11 cellular contexts compared by ENCODE assay signal in the genomic region with DNA sequence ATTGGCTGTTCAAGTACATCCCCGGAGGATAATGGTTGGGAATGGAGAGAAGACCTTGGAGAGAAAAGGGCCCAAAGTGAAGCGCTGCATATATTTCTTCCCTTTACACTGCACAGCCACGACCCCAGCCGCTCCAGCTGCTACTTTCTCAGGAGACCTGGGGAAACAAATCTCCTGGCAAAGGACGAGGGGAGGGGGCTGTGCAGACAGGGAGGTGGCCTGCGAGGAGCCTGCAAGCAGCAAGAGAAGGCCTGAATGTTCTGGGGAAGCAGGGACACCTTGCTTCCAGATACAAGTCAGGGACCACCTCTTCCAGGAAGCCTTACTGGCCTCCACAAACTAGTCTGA. TPM values are rescaled to one million over a fixed set of nuclear protein-coding genes. Genes with fewer than 3 reads are reported as not detected.
A peak's percentile ranks its signal among the peaks of the same experiment; 100 is the strongest.
DNase-seq lines count a peak whose midpoint lies in the region; ATAC-seq and TF ChIP-seq lines count a peak whose summit lies in the region.
"Had no signal": no experiment of that assay in that cellular context is flagged by ENCODE, and none has a peak within 500 bp of the region (broad histone marks: within the 10 kb centered on the region; RNA-seq: fewer than 3 reads in every experiment).

No MANE protein-coding gene starts in this region.

- peaks cover 7% of the 10 kb centered on the region for H3K27me3 Mint-ChIP-seq in HFFc6 (ENCODE audit: insufficient read depth)
- peaks cover 13% of the 10 kb centered on the region for H3K27me3 Mint-ChIP-seq in memory B cell

- H3F3A ChIP-seq in smooth muscle cell (ENCODE audit: low read depth) = peaks cover 11% of the 10 kb centered on the region

- H4K20me1 ChIP-seq in smooth muscle cell (ENCODE audit: low read depth) = peaks cover 18% of the 10 kb centered on the region

- H3K9me3 Mint-ChIP-seq in HFFc6 (no peaks in the 10 kb centered on the region), memory B cell (no peaks in the 10 kb centered on the region)
- H3K9me3 Mint-ChIP-seq: activated CD4-positive, alpha-beta memory T cell treated with anti-CD3 and anti-CD28 coated beads for 36 hours had no signal

- H3K9me3 ChIP-seq in smooth muscle cell (replicated peaks; ENCODE audit: low read depth) = no peaks in the 10 kb centered on the region

- peaks cover 16% of the 10 kb centered on the region for H3K79me2 ChIP-seq in smooth muscle cell (ENCODE audit: low read depth)

- peaks cover 34% of the 10 kb centered on the region for H3K4me1 Mint-ChIP-seq in HFFc6 (ENCODE audit: low read depth)
- no peaks in the 10 kb centered on the region for H3K4me1 Mint-ChIP-seq in memory B cell

- no peaks in the 10 kb centered on the region for H3K36me3 Mint-ChIP-seq in HFFc6 (ENCODE audit: low read depth)
- H3K36me3 Mint-ChIP-seq in memory B cell = no peaks in the 10 kb centered on the region
- H3K36me3 Mint-ChIP-seq: activated CD4-positive, alpha-beta memory T cell treated with anti-CD3 and anti-CD28 coated beads for 36 hours had no signal

- H3K4me3 ChIP-seq in astrocyte of the spinal cord (ENCODE audit: low read depth, low read length) (peak overlapping the region; percentile 79), smooth muscle cell (peak overlapping the region; percentile 75)

- H3K27ac Mint-ChIP-seq in HFFc6 (peak overlapping the region; percentile 24), memory B cell (no peak overlapping the region)
- H3K27ac Mint-ChIP-seq: activated CD4-positive, alpha-beta memory T cell treated with anti-CD3 and anti-CD28 coated beads for 36 hours had no signal

- H3K27me3 ChIP-seq in smooth muscle cell (ENCODE audit: low read depth) = no peaks in the 10 kb centered on the region

- no peak overlapping the region for H3K9ac ChIP-seq in smooth muscle cell (ENCODE audit: low read depth)

- in situ Hi-C loops in astrocyte of the spinal cord (cut with HindIII; ENCODE audit: low sequenced_read_pairs) = no loop called here

- H3K4me3 Mint-ChIP-seq in HFFc6 (no peak overlapping the region), memory B cell (peak overlapping the region; percentile 43)
- H3K4me3 Mint-ChIP-seq: activated CD4-positive, alpha-beta memory T cell treated with anti-CD3 and anti-CD28 coated beads for 36 hours had no signal

- H3K27ac ChIP-seq in smooth muscle cell (ENCODE audit: low read depth) = peak overlapping the region; percentile 98

- TF ChIP-seq CTCF in HFFc6 (IDR thresholded peaks at IDR 0.05) (no peak), astrocyte of the spinal cord (IDR thresholded peaks at IDR 0.05; ENCODE audit: low read depth, low read length) (no peak), smooth muscle cell (IDR thresholded peaks at IDR 0.05; ENCODE audit: borderline replicate concordance, insufficient read depth, poor library complexity, severe bottlenecking) (no peak)

- DNase-seq in HFFc6 (no peak), astrocyte of the spinal cord (ENCODE audit: low read depth, low spot score) (no peak), memory B cell (ENCODE audit: low spot score in 2 of 2) (no peak), smooth muscle cell (lab: John Stamatoyannopoulos, UW; ENCODE audit: unreplicated experiment) (no peak), EL (no peak), glomerular visceral epithelial cell (ENCODE audit: extremely low spot score) (no peak), GM19238 (ENCODE audit: insufficient read length, low spot score) (no peak), midbrain (lab: John Stamatoyannopoulos, UW) (no peak)
- DNase-seq: activated CD4-positive, alpha-beta memory T cell treated with anti-CD3 and anti-CD28 coated beads for 36 hours; DMS 273 treated with DMSO at 0.1 percent for 48 hours; NCI-H510A treated with DMSO at 0.1 percent for 48 hours had no signal

- WGBS in smooth muscle cell (ENCODE audit: low lambda C conversion rate) = 91% methylated on average over 6 of the region's 6 CpGs

- no peaks in the 10 kb centered on the region for H3K36me3 ChIP-seq in smooth muscle cell (ENCODE audit: low read depth)

- ATAC-seq in memory B cell (ENCODE audit: low read depth) = no peak

- H3K4me2 ChIP-seq in smooth muscle cell = peak overlapping the region; percentile 92

- peaks cover 26% of the 10 kb centered on the region for H3K4me1 ChIP-seq in smooth muscle cell (ENCODE audit: low read depth)

- H2AFZ ChIP-seq in smooth muscle cell (ENCODE audit: low read depth) = peak overlapping the region; percentile 76

RNA-seq across cellular contexts. Expression of a gene that starts 0.7 kb away (rescaled TPM):
- 10 to 100 TPM in 4 of 6 experiments, 1 to 10 TPM in 2; 2.5 to 26.4 (median 23.7) TPM for total RNA-seq in HFFc6 (2021; fragmentation: NEBNext Ultra II Directional; extraction: Animal tissue kit (Norgen Biotek cat#: 25700))
- 77.4 and 93.8 TPM in 2 replicates for total RNA-seq in smooth muscle cell
- 275 and 338 TPM in 2 replicates for polyA plus RNA-seq in smooth muscle cell
- total RNA-seq: activated CD4-positive, alpha-beta memory T cell treated with anti-CD3 and anti-CD28 coated beads for 36 hours had no signal

RNA-seq across cellular contexts. Expression of a gene that starts 29.1 kb away (rescaled TPM):
- 100 to 1,000 TPM; 136 to 198 (median 142) TPM for total RNA-seq in HFFc6 (2021; fragmentation: NEBNext Ultra II Directional; extraction: Animal tissue kit (Norgen Biotek cat#: 25700))
- 352 and 482 TPM in 2 replicates for total RNA-seq in smooth muscle cell
- 500 and 707 TPM in 2 replicates for polyA plus RNA-seq in smooth muscle cell

RNA-seq across cellular contexts. Expression of a gene that starts 37.4 kb away (rescaled TPM):
- 10 to 100 TPM; 10.8 to 12.6 (median 11.4) TPM for total RNA-seq in HFFc6 (2021; fragmentation: NEBNext Ultra II Directional; extraction: Animal tissue kit (Norgen Biotek cat#: 25700))
- total RNA-seq in smooth muscle cell = 0.45 and 3.8 TPM in 2 replicates
- polyA plus RNA-seq in smooth muscle cell = 1.3 and 3.1 TPM in 2 replicates
